ENCODE assay signal across 8 cellular contexts in the genomic region with DNA sequence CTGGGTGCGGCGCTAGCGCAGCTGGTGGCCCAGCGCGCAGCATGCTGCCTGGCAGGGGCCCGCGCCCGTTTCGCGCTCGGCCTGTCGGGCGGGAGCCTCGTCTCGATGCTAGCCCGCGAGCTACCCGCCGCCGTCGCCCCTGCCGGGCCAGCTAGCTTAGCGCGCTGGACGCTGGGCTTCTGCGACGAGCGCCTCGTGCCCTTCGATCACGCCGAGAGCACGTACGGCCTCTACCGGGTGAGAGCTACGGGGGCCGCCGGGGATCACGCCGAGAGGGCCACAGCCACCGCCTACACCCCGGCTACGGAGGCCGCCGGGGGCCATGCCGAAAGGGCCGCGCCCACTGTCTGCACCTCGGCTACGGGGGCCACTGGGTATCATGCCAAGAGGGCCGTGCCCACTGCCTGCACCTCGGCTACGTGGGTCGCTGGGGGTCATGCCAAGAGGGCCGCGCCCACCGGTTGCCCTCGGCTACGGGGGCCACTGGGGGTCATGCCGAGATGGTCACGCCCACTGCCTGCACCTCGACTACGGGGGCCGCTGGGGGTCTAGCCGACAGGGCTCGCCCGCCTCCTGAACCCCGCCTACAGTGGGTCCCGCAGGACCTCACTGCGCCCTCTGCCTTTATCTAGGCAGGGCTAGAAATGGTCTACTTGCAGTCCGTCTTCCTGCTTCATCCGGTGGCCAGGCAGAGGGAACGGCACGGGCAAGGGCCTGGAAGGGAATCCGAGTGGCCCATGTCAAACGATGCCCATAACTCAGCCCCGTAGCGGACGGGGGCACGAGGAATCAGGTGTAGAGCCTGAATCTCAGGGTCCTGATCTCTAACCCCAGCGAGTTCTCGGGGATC. TPM values are rescaled to one million over a fixed set of nuclear protein-coding genes. Genes with fewer than 3 reads are reported as not detected.
DNase-seq lines count a peak whose midpoint lies in the region; ATAC-seq and TF ChIP-seq lines count a peak whose summit lies in the region.

No MANE protein-coding gene starts in this region.

- H3K9me1 ChIP-seq in IMR-90 (ENCODE audit: insufficient read depth, low read length): peaks cover 6% of the 10 kb centered on the region

- TF ChIP-seq RAD21 in IMR-90 (IDR thresholded peaks at IDR 0.05; ENCODE audit: low read length): no peak

- POLR2A ChIA-PET in IMR-90 (lab: Charles Lee; ENCODE audit: unreplicated experiment): interaction anchor here (0.5 kb wide), 2 partner anchors 21 to 291 kb away, joined by 5 read pairs; no protein-coding TSS in a partner anchor

- H3K4me2 ChIP-seq in IMR-90 (ENCODE audit: low read depth, low read length): peak overlapping the region; percentile 89

- H3K4me1 ChIP-seq in IMR-90 (ENCODE audit: control insufficient read depth, insufficient read depth, low read length): peaks cover 16% of the 10 kb centered on the region
- peaks cover 0 to 46% (median 15%) of the 10 kb centered on the region in 3 donors for H3K4me1 ChIP-seq in gastroesophageal sphincter
- H3K4me1 ChIP-seq in suprapubic skin: peaks cover 37% of the 10 kb centered on the region

- CTCF ChIA-PET in IMR-90 (lab: Yijun Ruan, JAX): interaction anchor here (1.2 to 1.5 kb wide), 2 partner anchors 39 to 254 kb away, joined by 4 to 5 read pairs; no protein-coding TSS in a partner anchor

- no peak overlapping the region for H2BK20ac ChIP-seq in IMR-90 (ENCODE audit: low read depth, low read length)

- TF ChIP-seq CTCF in IMR-90 (conservative IDR thresholded peaks at IDR 0.05; ENCODE audit: low read depth, low read length) (no peak), gastroesophageal sphincter (IDR thresholded peaks at IDR 0.05) (peak in 3 of 4 experiments; percentile 7 to 55 (median 17)), suprapubic skin (IDR thresholded peaks at IDR 0.05) (peak in 1 of 2 donors; percentile 22)

- H3K27me3 ChIP-seq in IMR-90 (ENCODE audit: control insufficient read depth, insufficient read depth, low read length) (no peaks in the 10 kb centered on the region), gastroesophageal sphincter (no peaks in the 10 kb centered on the region), suprapubic skin (no peaks in the 10 kb centered on the region)

- H4K20me1 ChIP-seq in IMR-90 (ENCODE audit: insufficient read depth, low read length): peaks cover 21% of the 10 kb centered on the region

- in situ Hi-C loops in IMR-90 (cut with MboI; ENCODE audit: low sequenced_read_pairs): no loop called here

- TF ChIP-seq EP300 in gastroesophageal sphincter (IDR thresholded peaks at IDR 0.05): no peak
- no peak for TF ChIP-seq EP300 in suprapubic skin (IDR thresholded peaks at IDR 0.05)

- H4K8ac ChIP-seq in IMR-90 (ENCODE audit: low read depth in 2 of 2, low read length in 2 of 2): peak overlapping the region; percentile 56 to 92

- peak overlapping the region; percentile 97 for H2AFZ ChIP-seq in IMR-90 (replicated peaks; ENCODE audit: low read length, poor library complexity)

- H3K14ac ChIP-seq in IMR-90 (replicated peaks; ENCODE audit: low read depth, low read length): peak overlapping the region; percentile 91

- H2AK9ac ChIP-seq in IMR-90 (replicated peaks; ENCODE audit: low read depth, low read length, poor library complexity): peak overlapping the region; percentile 100

- peak overlapping the region; percentile 83 for H4K91ac ChIP-seq in IMR-90 (ENCODE audit: insufficient read depth, low read depth, low read length)

- H3K4me3 ChIP-seq in IMR-90 (ENCODE audit: insufficient read depth, low read depth, low read length) (peak overlapping the region; percentile 54), gastroesophageal sphincter (peak overlapping the region; percentile 43 to 71), suprapubic skin (peak overlapping the region; percentile 71)

- peak overlapping the region; percentile 82 for H3K56ac ChIP-seq in IMR-90 (ENCODE audit: extremely low read depth, insufficient read depth, low read length)

- peak overlapping the region; percentile 66 for H2AK5ac ChIP-seq in IMR-90 (ENCODE audit: low read depth, low read length)

- TF ChIP-seq POLR2A in IMR-90 (IDR thresholded peaks at IDR 0.05; ENCODE audit: low read depth, low read length) (no peak; the same call in 1 of the 2 replicates), gastroesophageal sphincter (IDR thresholded peaks at IDR 0.05) (peak; percentile 64 to 72), suprapubic skin (IDR thresholded peaks at IDR 0.05) (peak in 1 of 2 donors; percentile 40)

- H4K5ac ChIP-seq in IMR-90 (ENCODE audit: low read depth, low read length): peak overlapping the region; percentile 84

- H3K18ac ChIP-seq in IMR-90 (ENCODE audit: low read depth, low read length): peak overlapping the region; percentile 16; the same call in 1 of the 2 replicates

- H3K27ac ChIP-seq in IMR-90 (ENCODE audit: insufficient read depth, low read length) (peak overlapping the region; percentile 87), gastroesophageal sphincter (peak overlapping the region; percentile 69 to 100 (median 96)), suprapubic skin (peak overlapping the region; percentile 95)

- DNase-seq in DMS79 treated with DMSO at 0.1 percent for 48 hours (lab: John Stamatoyannopoulos, UW) (peak; percentile 58), IMR-90 (peak; percentile 75), SIG-M5 (lab: John Stamatoyannopoulos, UW) (peak; percentile 24), occipital lobe (lab: John Stamatoyannopoulos, UW) (peak; percentile 89), suprapubic skin (ENCODE audit: low spot score in 2 of 2) (peak; percentile 93)
- DNase-seq in activated gamma-delta T cell treated with anti-CD3 and anti-CD28 coated beads, Interleukin-2, amount 50 U/mL, for 16 hours (ENCODE audit: low read depth): peak; percentile 63

- no TSS peak for BruUV-seq in IMR-90 (replicated peaks; lab: Mats Ljungman, UMichigan)

- no peak overlapping the region for H2BK15ac ChIP-seq in IMR-90 (ENCODE audit: low read depth, low read length)

- WGBS in IMR-90 (ENCODE audit: extremely low coverage in 2 of 2, insufficient read length in 1 of 2), 2 experiments: 2% methylated on average over 58 of the region's 82 CpGs; no CpG with 5 or more reads in 1 of the 2 experiments
- 0% methylated on average over 1 of the region's 82 CpGs; no CpG with 5 or more reads in 1 of the 2 donors for WGBS in gastroesophageal sphincter (ENCODE audit: low coverage in 1 of 2), 2 donors
- 0% methylated on average over 12 of the region's 82 CpGs for WGBS in suprapubic skin

- H2BK5ac ChIP-seq in IMR-90 (ENCODE audit: low read depth, low read length, poor library complexity, severe bottlenecking): peak overlapping the region; percentile 91

- H3K9ac ChIP-seq in IMR-90 (ENCODE audit: low read depth, low read length): peak overlapping the region; percentile 78

- ATAC-seq in GM21529 (IDR thresholded peaks at IDR 0.05; ENCODE audit: unreplicated experiment) (peak; percentile 51), IMR-90 (ENCODE audit: low read depth) (peak; percentile 59), gastroesophageal sphincter (peak; percentile 69)

- dilution Hi-C loops in IMR-90 (cut with HindIII; ENCODE audit: low sequenced_read_pairs, unreplicated experiment): no loop called here

- peak overlapping the region; percentile 92 for H3K4ac ChIP-seq in IMR-90 (ENCODE audit: low read depth, low read length)

- H3K9me3 ChIP-seq in IMR-90 (ENCODE audit: control insufficient read depth, insufficient read depth, low read length) (peaks cover 2% of the 10 kb centered on the region), gastroesophageal sphincter (peaks cover 0 to under 1% (median 0%) of the 10 kb centered on the region in 3 donors), suprapubic skin (no peaks in the 10 kb centered on the region)

- peak overlapping the region; percentile 82 for H3K23ac ChIP-seq in IMR-90 (ENCODE audit: low read depth, low read length)

- H3K36me3 ChIP-seq in IMR-90 (ENCODE audit: control insufficient read depth, insufficient read depth, low read length) (peaks cover 13% of the 10 kb centered on the region), gastroesophageal sphincter (peaks cover 0 to 22% of the 10 kb centered on the region in 2 donors), suprapubic skin (peaks cover 14% of the 10 kb centered on the region)

- H2BK120ac ChIP-seq in IMR-90 (ENCODE audit: low read depth, low read length): peak overlapping the region; percentile 58

- intact Hi-C loops in IMR-90 (cut with micrococcal nuclease): loop anchor here (1.0 to 5.0 kb wide), 2 partner anchors 42 to 45 kb away; partner anchors contain the start of genes COLGALT1 and SLC27A1

- peaks cover 14 to 64% of the 10 kb centered on the region in 2 experiments for H3K79me1 ChIP-seq in IMR-90 (ENCODE audit: low read depth in 1 of 2, low read length in 2 of 2)

TF ChIP-seq in IMR-90, 13 proteins besides CTCF, POLR2A, EP300 and RAD21:
- TF ChIP-seq BHLHE40 (IDR thresholded peaks at IDR 0.05; ENCODE audit: low read depth, low read length) (peak; percentile 19; the same call in 1 of the 2 replicates), SMC3 (IDR thresholded peaks at IDR 0.05; ENCODE audit: low read depth, low read length) (no peak), MXI1 (IDR thresholded peaks at IDR 0.05; ENCODE audit: borderline replicate concordance, low read depth, low read length) (peak; percentile 45; the same call in 1 of the 2 replicates)

RNA-seq across cellular contexts. Expression of gene PGLS, which starts 0.5 kb away (rescaled TPM):
- total RNA-seq in IMR-90 (2012; rRNA removed): 33.9 and 37.2 TPM in 2 replicates
- 74.3 and 92.0 TPM in 2 replicates for polyA plus RNA-seq in IMR-90 (2012; rRNA removed)
- 161 and 165 TPM in 2 replicates for polyA plus RNA-seq in IMR-90 (2012; cell fraction: cytosol; rRNA removed)
- polyA plus RNA-seq in IMR-90 (2012; cell fraction: nucleus; rRNA removed; ENCODE audit: low replicate concordance): 71.3 and 138 TPM in 2 replicates
- total RNA-seq in gastroesophageal sphincter: 10 to 100 TPM; 35.0 to 48.7 (median 39.9) TPM
- 36.3 TPM for total RNA-seq in occipital lobe
- 100 to 1,000 TPM in 1 of 4 donors, 10 to 100 TPM in 3; 58.0 to 108 (median 92.9) TPM for total RNA-seq in suprapubic skin

RNA-seq across cellular contexts. Expression of gene SLC27A1, which starts 41.6 kb away (rescaled TPM):
- total RNA-seq in IMR-90 (2012; rRNA removed): 4.8 and 5.6 TPM in 2 replicates
- 12.9 and 15.6 TPM in 2 replicates for polyA plus RNA-seq in IMR-90 (2012; rRNA removed)
- 11.1 and 18.4 TPM in 2 replicates for polyA plus RNA-seq in IMR-90 (2012; cell fraction: cytosol; rRNA removed)
- polyA plus RNA-seq in IMR-90 (2012; cell fraction: nucleus; rRNA removed; ENCODE audit: low replicate concordance): 37.7 and 82.2 TPM in 2 replicates
- 10 to 100 TPM; 17.1 to 21.3 (median 19.6) TPM for total RNA-seq in gastroesophageal sphincter
- 14.2 TPM for total RNA-seq in occipital lobe
- total RNA-seq in suprapubic skin: 10 to 100 TPM; 25.3 to 53.4 (median 39.5) TPM

RNA-seq across cellular contexts. Expression of gene COLGALT1, which starts 43.5 kb away (rescaled TPM):
- 74.2 and 77.1 TPM in 2 replicates for total RNA-seq in IMR-90 (2012; rRNA removed)
- 117 and 124 TPM in 2 replicates for polyA plus RNA-seq in IMR-90 (2012; rRNA removed)
- 127 and 204 TPM in 2 replicates for polyA plus RNA-seq in IMR-90 (2012; cell fraction: cytosol; rRNA removed)
- 103 and 152 TPM in 2 replicates for polyA plus RNA-seq in IMR-90 (2012; cell fraction: nucleus; rRNA removed; ENCODE audit: low replicate concordance)
- 10 to 100 TPM; 54.7 to 78.9 (median 61.2) TPM for total RNA-seq in gastroesophageal sphincter
- total RNA-seq in occipital lobe: 20.7 TPM
- total RNA-seq in suprapubic skin: 10 to 100 TPM; 52.4 to 83.8 (median 60.7) TPM

RNA-seq across cellular contexts. Expression of gene NXNL1, which starts 51.2 kb away (rescaled TPM):
- not detected in 2 replicates for total RNA-seq in IMR-90 (2012; rRNA removed)
- not detected in 2 replicates for polyA plus RNA-seq in IMR-90 (2012; rRNA removed)
- not detected in 2 replicates for polyA plus RNA-seq in IMR-90 (2012; cell fraction: cytosol; rRNA removed)
- not detected in 2 replicates for polyA plus RNA-seq in IMR-90 (2012; cell fraction: nucleus; rRNA removed; ENCODE audit: low replicate concordance)
- not detected for total RNA-seq in gastroesophageal sphincter
- total RNA-seq in occipital lobe: not detected
- not detected for total RNA-seq in suprapubic skin

Comparison
In these comparisons a context has a peak if more than half of its experiments do, and no peak if none do; other contexts are left out.
1. Peak in every context shown above with its lines: DNase-seq, ATAC-seq, H3K4me3 ChIP-seq and H3K27ac ChIP-seq.
2. DNase-seq: peak in every context shown above with its lines; median percentile 93 in suprapubic skin; 89 in occipital lobe; 75 in IMR-90; 63 in activated gamma-delta T cell treated with anti-CD3 and anti-CD28 coated beads, Interleukin-2, amount 50 U/mL, for 16 hours; 58 in DMS79 treated with DMSO at 0.1 percent for 48 hours; 24 in SIG-M5.